In genomic region chr9:70861376-70861775, GRCh38 we compare ENCODE assay signal across 23 cellular contexts.
"Had no signal": no experiment of that assay in that cellular context is flagged by ENCODE, and none has a peak within 500 bp of the region (broad histone marks: within the 10 kb centered on the region; RNA-seq: fewer than 3 reads in every experiment).

No MANE protein-coding gene starts in this region.

- H3K4me3 ChIP-seq: colonic mucosa, gastrocnemius medialis, lung, prostate gland, sigmoid colon, suprapubic skin, transverse colon had no signal

- H3K4me3 Mint-ChIP-seq: dendritic cell treated with granulocyte-macrophage colony-stimulating factor and Interleukin-4, amounts not matched to agents 40 ng/mL and 50 ng/mL, for 4 days; endodermal cell; memory B cell; nephron; stimulated activated effector memory CD8-positive, alpha-beta T cell treated with anti-CD3 and anti-CD28 coated beads, Interleukin-12 subunit alpha, Interleukin-12 subunit beta, amount 100 ng/mL, for 72 hours; stimulated activated naive CD8-positive, alpha-beta T cell treated with anti-CD3 and anti-CD28 coated beads, Interleukin-15, Interleukin-2, amounts not matched to agents 100 ng/mL and 50 ng/mL, for 24 hours had no signal

- H3K36me3 Mint-ChIP-seq: memory B cell; stimulated activated effector memory CD8-positive, alpha-beta T cell treated with anti-CD3 and anti-CD28 coated beads, Interleukin-12 subunit alpha, Interleukin-12 subunit beta, amount 100 ng/mL, for 72 hours had no signal

- H3K4me1 Mint-ChIP-seq: endodermal cell; memory B cell; nephron; stimulated activated effector memory CD8-positive, alpha-beta T cell treated with anti-CD3 and anti-CD28 coated beads, Interleukin-12 subunit alpha, Interleukin-12 subunit beta, amount 100 ng/mL, for 72 hours had no signal

- H3K27me3 Mint-ChIP-seq: dendritic cell treated with granulocyte-macrophage colony-stimulating factor and Interleukin-4, amounts not matched to agents 40 ng/mL and 50 ng/mL, for 4 days; memory B cell; stimulated activated naive CD8-positive, alpha-beta T cell treated with anti-CD3 and anti-CD28 coated beads, Interleukin-15, Interleukin-2, amounts not matched to agents 100 ng/mL and 50 ng/mL, for 24 hours had no signal

- ATAC-seq: esophagus mucosa; gastrocnemius medialis; left lobe of liver; right cardiac atrium; stimulated activated effector memory CD8-positive, alpha-beta T cell treated with anti-CD3 and anti-CD28 coated beads, Interleukin-12 subunit alpha, Interleukin-12 subunit beta, amount 100 ng/mL, for 72 hours had no signal

- H3K9me3 Mint-ChIP-seq: dendritic cell treated with granulocyte-macrophage colony-stimulating factor and Interleukin-4, amounts not matched to agents 40 ng/mL and 50 ng/mL, for 4 days; endodermal cell; memory B cell; nephron; stimulated activated effector memory CD8-positive, alpha-beta T cell treated with anti-CD3 and anti-CD28 coated beads, Interleukin-12 subunit alpha, Interleukin-12 subunit beta, amount 100 ng/mL, for 72 hours; stimulated activated naive CD8-positive, alpha-beta T cell treated with anti-CD3 and anti-CD28 coated beads, Interleukin-15, Interleukin-2, amounts not matched to agents 100 ng/mL and 50 ng/mL, for 24 hours had no signal

- H3K27ac Mint-ChIP-seq: dendritic cell treated with granulocyte-macrophage colony-stimulating factor and Interleukin-4, amounts not matched to agents 40 ng/mL and 50 ng/mL, for 4 days; endodermal cell; memory B cell; nephron; stimulated activated effector memory CD8-positive, alpha-beta T cell treated with anti-CD3 and anti-CD28 coated beads, Interleukin-12 subunit alpha, Interleukin-12 subunit beta, amount 100 ng/mL, for 72 hours; stimulated activated naive CD8-positive, alpha-beta T cell treated with anti-CD3 and anti-CD28 coated beads, Interleukin-15, Interleukin-2, amounts not matched to agents 100 ng/mL and 50 ng/mL, for 24 hours had no signal

- DNase-seq: colonic mucosa; effector CD8-positive, alpha-beta T cell; endodermal cell; foreskin fibroblast; gastrocnemius medialis; head of caudate nucleus; kidney; nucleus accumbens; right cardiac atrium; sigmoid colon; stimulated activated CD4-positive, alpha-beta T cell treated with anti-CD3 and anti-CD28 coated beads, Interleukin-2, amount 100 ng/mL, for 24 hours; stimulated activated CD4-positive, alpha-beta T cell treated with anti-CD3 and anti-CD28 coated beads, Interleukin-4, amount 100 ng/mL, for 24 hours; transverse colon had no signal
